ENCODE assay signal across 8 cellular contexts in genomic region chr6:15063253-15063853, GRCh38.
A peak's percentile ranks its signal among the peaks of the same experiment; 100 is the strongest.
DNase-seq lines count a peak whose midpoint lies in the region; ATAC-seq lines count a peak whose summit lies in the region.
"Had no signal": no experiment of that assay in that cellular context is flagged by ENCODE, and none has a peak within 500 bp of the region (broad histone marks: within the 10 kb centered on the region; RNA-seq: fewer than 3 reads in every experiment).

No MANE protein-coding gene starts in this region.

- H3K9me3 ChIP-seq in Karpas-422 (ENCODE audit: low read length), result no peaks in the 10 kb centered on the region
- no peaks in the 10 kb centered on the region for H3K9me3 ChIP-seq in right cardiac atrium (ENCODE audit: control insufficient read depth, low read length)

- DNase-seq in Karpas-422 (peak; percentile 43), UCSD-AML1 (lab: John Stamatoyannopoulos, UW; ENCODE audit: unreplicated experiment) (peak; percentile 61), right cardiac atrium (peak; percentile 22 to 75 (median 51))
- peak; percentile 24 for DNase-seq in stimulated activated naive B cell treated with anti-CD40 and anti-IgM and Interleukin-4, amounts not matched to agents 10 μg/mL and 1 μg/mL and 100 μg/mL, for 72 hours
- no peak for DNase-seq in activated CD4-positive, CD25-positive, alpha-beta regulatory T cell (lab: John Stamatoyannopoulos, UW)
- DNase-seq: activated naive CD4-positive, alpha-beta T cell treated with anti-CD3 and anti-CD28 coated beads, Interleukin-2, amount 10 ng/mL, durations not matched to agents 7 days and 5 days had no signal

- no peaks in the 10 kb centered on the region for H3K79me2 ChIP-seq in Karpas-422 (ENCODE audit: low read length)

- H3K4me1 ChIP-seq in Karpas-422 (ENCODE audit: low read length) (no peaks in the 10 kb centered on the region), right cardiac atrium (ENCODE audit: control insufficient read depth, insufficient read depth, low read length) (peaks cover 4% of the 10 kb centered on the region)

- H3K27ac ChIP-seq in Karpas-422 (ENCODE audit: low read length), result no peak overlapping the region
- no peak overlapping the region for H3K27ac ChIP-seq in right cardiac atrium (ENCODE audit: low read length)

- H3K9me3 Mint-ChIP-seq in stimulated activated naive B cell treated with anti-CD40 and anti-IgM and Interleukin-4, amounts not matched to agents 10 μg/mL and 1 μg/mL and 100 μg/mL, for 72 hours, result no peaks in the 10 kb centered on the region
- H3K9me3 Mint-ChIP-seq: activated naive CD4-positive, alpha-beta T cell treated with anti-CD3 and anti-CD28 coated beads, Interleukin-2, amount 10 ng/mL, durations not matched to agents 7 days and 5 days had no signal

- no peak overlapping the region for H3K9ac ChIP-seq in Karpas-422 (ENCODE audit: low read length)

- 90% methylated on average over 7 of the region's 7 CpGs for WGBS in right cardiac atrium

- no peak overlapping the region for H3K4me2 ChIP-seq in Karpas-422 (ENCODE audit: low read depth, low read length, poor library complexity, severe bottlenecking)

- H3K4me3 ChIP-seq in Karpas-422 (ENCODE audit: low read length) (no peak overlapping the region), right cardiac atrium (ENCODE audit: low read length) (no peak overlapping the region)

- no peak overlapping the region for H3K4me3 Mint-ChIP-seq in stimulated activated naive B cell treated with anti-CD40 and anti-IgM and Interleukin-4, amounts not matched to agents 10 μg/mL and 1 μg/mL and 100 μg/mL, for 72 hours
- H3K4me3 Mint-ChIP-seq: activated naive CD4-positive, alpha-beta T cell treated with anti-CD3 and anti-CD28 coated beads, Interleukin-2, amount 10 ng/mL, durations not matched to agents 7 days and 5 days had no signal

- intact Hi-C loops in right cardiac atrium (cut with DNase I), result no loop called here

- H3K9me2 ChIP-seq in Karpas-422 (replicated peaks; ENCODE audit: insufficient read depth, low read length), result no peaks in the 10 kb centered on the region

- no peak overlapping the region for H2AFZ ChIP-seq in Karpas-422 (ENCODE audit: low read length)

- H3K27me3 ChIP-seq in Karpas-422 (ENCODE audit: low read length), result no peaks in the 10 kb centered on the region
- H3K27me3 ChIP-seq in right cardiac atrium (ENCODE audit: control insufficient read depth, insufficient read depth), result no peaks in the 10 kb centered on the region

- H3K4me1 Mint-ChIP-seq in stimulated activated naive B cell treated with anti-CD40 and anti-IgM and Interleukin-4, amounts not matched to agents 10 μg/mL and 1 μg/mL and 100 μg/mL, for 72 hours, result peaks cover 27 to 48% of the 10 kb centered on the region in 2 donors

- H3K36me3 ChIP-seq in Karpas-422 (ENCODE audit: insufficient read depth, low read length), result no peaks in the 10 kb centered on the region

- no peaks in the 10 kb centered on the region for H3K36me3 Mint-ChIP-seq in stimulated activated naive B cell treated with anti-CD40 and anti-IgM and Interleukin-4, amounts not matched to agents 10 μg/mL and 1 μg/mL and 100 μg/mL, for 72 hours
- H3K36me3 Mint-ChIP-seq: activated naive CD4-positive, alpha-beta T cell treated with anti-CD3 and anti-CD28 coated beads, Interleukin-2, amount 10 ng/mL, durations not matched to agents 7 days and 5 days had no signal

- H4K20me1 ChIP-seq in Karpas-422 (ENCODE audit: insufficient read depth, low read depth, low read length), result no peaks in the 10 kb centered on the region

- ATAC-seq in right cardiac atrium (peak in 1 of 2 donors; percentile 18), HG02588 (IDR thresholded peaks at IDR 0.05; ENCODE audit: unreplicated experiment) (no peak), GM18861 (IDR thresholded peaks at IDR 0.05; ENCODE audit: unreplicated experiment) (no peak)
- peak; percentile 79 to 84 for ATAC-seq in stimulated activated naive B cell treated with anti-CD40 and anti-IgM and Interleukin-4, amounts not matched to agents 10 μg/mL and 1 μg/mL and 100 μg/mL, for 72 hours (replicated peaks)

- no peaks in the 10 kb centered on the region for H3K27me3 Mint-ChIP-seq in stimulated activated naive B cell treated with anti-CD40 and anti-IgM and Interleukin-4, amounts not matched to agents 10 μg/mL and 1 μg/mL and 100 μg/mL, for 72 hours
- H3K27me3 Mint-ChIP-seq: activated naive CD4-positive, alpha-beta T cell treated with anti-CD3 and anti-CD28 coated beads, Interleukin-2, amount 10 ng/mL, durations not matched to agents 7 days and 5 days had no signal

- no peak overlapping the region for H3K27ac Mint-ChIP-seq in stimulated activated naive B cell treated with anti-CD40 and anti-IgM and Interleukin-4, amounts not matched to agents 10 μg/mL and 1 μg/mL and 100 μg/mL, for 72 hours
- H3K27ac Mint-ChIP-seq: activated naive CD4-positive, alpha-beta T cell treated with anti-CD3 and anti-CD28 coated beads, Interleukin-2, amount 10 ng/mL, durations not matched to agents 7 days and 5 days had no signal

Comparison
In these comparisons a context has a peak if more than half of its experiments do, and no peak if none do; other contexts are left out.
1. DNase-seq: peak in Karpas-422 (single experiment), UCSD-AML1 (single experiment), right cardiac atrium (3 of 3) and stimulated activated naive B cell treated with anti-CD40 and anti-IgM and Interleukin-4, amounts not matched to agents 10 μg/mL and 1 μg/mL and 100 μg/mL, for 72 hours (single experiment); none in activated CD4-positive, CD25-positive, alpha-beta regulatory T cell (0 of 4).
2. ATAC-seq: peak in stimulated activated naive B cell treated with anti-CD40 and anti-IgM and Interleukin-4, amounts not matched to agents 10 μg/mL and 1 μg/mL and 100 μg/mL, for 72 hours (2 of 2); none in HG02588 (single experiment) and GM18861 (single experiment).